ENCODE assay signal across 1 cellular context in genomic region chr18:31941010-31941809, GRCh38.
TF ChIP-seq lines count a peak whose summit lies in the region.

No MANE protein-coding gene starts in this region.

TF ChIP-seq in HCT116, 20 proteins besides CTCF, POLR2A, EP300 and RAD21 (continued from another document):
- TF ChIP-seq, protein P1, sequence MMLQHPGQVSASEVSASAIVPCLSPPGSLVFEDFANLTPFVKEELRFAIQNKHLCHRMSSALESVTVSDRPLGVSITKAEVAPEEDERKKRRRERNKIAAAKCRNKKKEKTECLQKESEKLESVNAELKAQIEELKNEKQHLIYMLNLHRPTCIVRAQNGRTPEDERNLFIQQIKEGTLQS (IDR thresholded peaks at IDR 0.05), result no peak
- TF ChIP-seq ZBTB33 (IDR thresholded peaks at IDR 0.05; ENCODE audit: extremely low read depth, insufficient replicate concordance, low read length), result no peak
- TF ChIP-seq ZNF274 (IDR thresholded peaks at IDR 0.05; ENCODE audit: low read depth, low read length), result no peak
- TF ChIP-seq ZFX (IDR thresholded peaks at IDR 0.05), result no peak
- TF ChIP-seq JUND (IDR thresholded peaks at IDR 0.05), result no peak
TF ChIP-seq in HCT116: peak in this region for 0.
